ENCODE assay signal across 12 cellular contexts in the genomic region with DNA sequence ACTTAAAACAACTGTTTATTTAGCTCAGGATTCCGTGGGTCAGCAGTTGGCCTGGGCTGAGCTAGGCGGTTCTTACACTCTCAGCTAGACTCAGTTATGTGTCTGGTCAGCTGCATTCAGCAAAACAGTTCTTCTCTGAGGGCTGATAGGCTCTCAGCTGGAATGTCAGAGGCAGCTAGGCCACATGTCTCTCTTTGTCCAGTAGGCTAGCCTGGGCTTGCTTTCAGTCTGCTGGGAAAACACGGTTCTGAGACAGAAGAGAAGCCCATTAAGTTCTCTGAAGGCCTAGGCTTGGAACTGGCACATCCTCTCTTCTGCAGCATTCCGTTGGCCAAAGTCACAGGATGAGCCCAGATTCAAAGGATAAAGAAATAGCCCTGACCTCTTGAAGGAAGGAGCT.
A peak's percentile ranks its signal among the peaks of the same experiment; 100 is the strongest.
DNase-seq lines count a peak whose midpoint lies in the region; ATAC-seq, FAIRE-seq and TF ChIP-seq lines count a peak whose summit lies in the region.
"Had no signal": no experiment of that assay in that cellular context is flagged by ENCODE, and none has a peak within 500 bp of the region (broad histone marks: within the 10 kb centered on the region; RNA-seq: fewer than 3 reads in every experiment).

No MANE protein-coding gene starts in this region.

- H3K9me3 ChIP-seq in ovary, result no peaks in the 10 kb centered on the region

- FAIRE-seq in bronchial epithelial cell (lab: Jason Lieb, UNC), result peak; percentile 83

- H3K27ac ChIP-seq in layer of hippocampus (ENCODE audit: low read depth, low read length), result peak overlapping the region; percentile 27
- H3K27ac ChIP-seq in ovary, result no peak overlapping the region
- H3K27ac ChIP-seq: 22Rv1 had no signal

- TF ChIP-seq EP300 in ovary (IDR thresholded peaks at IDR 0.05), result no peak

- peaks cover 0 to 19% of the 10 kb centered on the region in 2 donors for H3K4me1 Mint-ChIP-seq in immature natural killer cell

- no peak overlapping the region for H3K4me3 ChIP-seq in bronchial epithelial cell (ENCODE audit: low read depth, low read length)
- no peak overlapping the region for H3K4me3 ChIP-seq in ovary

- H3K27me3 ChIP-seq in bronchial epithelial cell (ENCODE audit: control insufficient read depth, insufficient read depth, low read length) (no peaks in the 10 kb centered on the region), layer of hippocampus (ENCODE audit: control insufficient read depth, insufficient read depth, low read length) (no peaks in the 10 kb centered on the region), ovary (no peaks in the 10 kb centered on the region)

- 34 to 48% (median 43%) methylated on average over 4 of the region's 4 CpGs for WGBS in ovary, 3 donors

- H3K36me3 Mint-ChIP-seq in immature natural killer cell, result peaks cover 0 to 8% (median 0%) of the 10 kb centered on the region in 3 donors

- peaks cover 2% of the 10 kb centered on the region for H3K4me1 ChIP-seq in ovary (ENCODE audit: insufficient read depth)

- no peaks in the 10 kb centered on the region for H3K36me3 ChIP-seq in bronchial epithelial cell (ENCODE audit: control insufficient read depth, insufficient read depth, low read length)
- H3K36me3 ChIP-seq in ovary, result no peaks in the 10 kb centered on the region

- peak; percentile 25 for DNase-seq in DMS79 treated with DMSO at 0.1 percent for 48 hours (lab: John Stamatoyannopoulos, UW)
- DNase-seq in DMS79 (lab: John Stamatoyannopoulos, UW), result no peak
- DNase-seq in bronchial epithelial cell (ENCODE audit: low read depth), result peak; percentile 96
- peak; percentile 74 for DNase-seq in superior temporal gyrus (ENCODE audit: extremely low spot score)
- DNase-seq in immature natural killer cell, result no peak
- no peak for DNase-seq in ovary
- DNase-seq: activated CD8-positive, alpha-beta memory T cell treated with anti-CD3 and anti-CD28 coated beads, Interleukin-2, amount 50 U/mL, for 48 hours; occipital lobe had no signal

- no peak overlapping the region for H3K27ac Mint-ChIP-seq in immature natural killer cell

- H3K4me3 Mint-ChIP-seq in immature natural killer cell, result no peak overlapping the region
- H3K4me3 Mint-ChIP-seq: brain had no signal

- intact Hi-C loops in ovary (cut with DNase I), result no loop called here

- no peak for ATAC-seq in GM21515 (IDR thresholded peaks at IDR 0.05; ENCODE audit: unreplicated experiment)

- H3K27me3 Mint-ChIP-seq in immature natural killer cell (ENCODE audit: low read depth in 3 of 3), result peaks cover 1 to 2% (median 2%) of the 10 kb centered on the region in 3 donors
- H3K27me3 Mint-ChIP-seq: brain had no signal

- TF ChIP-seq CTCF in bronchial epithelial cell (IDR thresholded peaks at IDR 0.05; ENCODE audit: insufficient read depth, low read length, severe bottlenecking), result no peak
- no peak for TF ChIP-seq CTCF in ovary (IDR thresholded peaks at IDR 0.05)

- no peak for TF ChIP-seq POLR2A in ovary (IDR thresholded peaks at IDR 0.05)

- H3K9me3 Mint-ChIP-seq in immature natural killer cell, result no peaks in the 10 kb centered on the region
- H3K9me3 Mint-ChIP-seq: brain had no signal

Comparison
In these comparisons a context has a peak if more than half of its experiments do, and no peak if none do; other contexts are left out.
1. DNase-seq: peak in DMS79 treated with DMSO at 0.1 percent for 48 hours (single experiment), bronchial epithelial cell (single experiment) and superior temporal gyrus (single experiment); none in DMS79 (single experiment), immature natural killer cell (0 of 3) and ovary (0 of 5).